ENCODE assay signal across 8 cellular contexts in genomic region chr16:2904922-2905240, GRCh38. TPM values are rescaled to one million over a fixed set of nuclear protein-coding genes. Genes with fewer than 3 reads are reported as not detected.
DNase-seq lines count a peak whose midpoint lies in the region; ATAC-seq and TF ChIP-seq lines count a peak whose summit lies in the region.

No MANE protein-coding gene starts in this region.

- no peaks in the 10 kb centered on the region for H3K27me3 Mint-ChIP-seq in chondrocyte (ENCODE audit: low read depth)

- H3K27me3 ChIP-seq in cardiac muscle cell, result no peaks in the 10 kb centered on the region
- H3K27me3 ChIP-seq in Karpas-422 (ENCODE audit: low read length), result no peaks in the 10 kb centered on the region
- H3K27me3 ChIP-seq in muscle layer of duodenum (ENCODE audit: low read depth, low read length), result no peaks in the 10 kb centered on the region

- H3K4me1 Mint-ChIP-seq in chondrocyte (ENCODE audit: low read depth), result peaks cover 25% of the 10 kb centered on the region

- H3K9me3 Mint-ChIP-seq in chondrocyte (ENCODE audit: low read depth), result no peaks in the 10 kb centered on the region

- H3K27ac ChIP-seq in cardiac muscle cell, result peak overlapping the region; percentile 76
- peak overlapping the region; percentile 77 for H3K27ac ChIP-seq in Karpas-422 (ENCODE audit: low read length)
- H3K27ac ChIP-seq in muscle layer of duodenum (ENCODE audit: low read length), result peak overlapping the region; percentile 82

- H3K9me3 ChIP-seq in cardiac muscle cell (ENCODE audit: low read depth), result no peaks in the 10 kb centered on the region
- no peaks in the 10 kb centered on the region for H3K9me3 ChIP-seq in Karpas-422 (ENCODE audit: low read length)
- no peaks in the 10 kb centered on the region for H3K9me3 ChIP-seq in muscle layer of duodenum (ENCODE audit: control insufficient read depth in 1 of 2, low read length in 2 of 2)

- TF ChIP-seq CTCF in cardiac muscle cell (IDR thresholded peaks at IDR 0.05; ENCODE audit: low read depth, low read length), result no peak
- no peak for TF ChIP-seq CTCF in chondrocyte (IDR thresholded peaks at IDR 0.05)

- H3K36me3 ChIP-seq in cardiac muscle cell (no peaks in the 10 kb centered on the region), Karpas-422 (ENCODE audit: insufficient read depth, low read length) (no peaks in the 10 kb centered on the region), muscle layer of duodenum (ENCODE audit: control insufficient read depth in 1 of 2, insufficient read depth in 2 of 2, low read length in 2 of 2) (no peaks in the 10 kb centered on the region)

- no peak for ATAC-seq in left ventricle myocardium superior
- no peak for ATAC-seq in HG03378 (IDR thresholded peaks at IDR 0.05; ENCODE audit: unreplicated experiment)

- H3K36me3 Mint-ChIP-seq in chondrocyte (ENCODE audit: low read depth), result no peaks in the 10 kb centered on the region

- H3K4me3 ChIP-seq in cardiac muscle cell (peak overlapping the region; percentile 88), Karpas-422 (ENCODE audit: low read length) (peak overlapping the region; percentile 76), muscle layer of duodenum (ENCODE audit: low read depth in 1 of 2, low read length in 2 of 2) (peak overlapping the region; percentile 86 to 92)

- DNase-seq in cardiac muscle cell (ENCODE audit: low read depth in 1 of 2, low spot score in 1 of 2), result no peak
- no peak for DNase-seq in left ventricle myocardium superior
- DNase-seq in Karpas-422, result no peak
- DNase-seq in chondrocyte (ENCODE audit: low spot score), result no peak
- no peak for DNase-seq in central memory CD4-positive, alpha-beta T cell
- no peak for DNase-seq in iPS-NIHi11 (ENCODE audit: low spot score)

- H3K79me2 ChIP-seq in Karpas-422 (ENCODE audit: low read length), result no peaks in the 10 kb centered on the region

- no peak overlapping the region for H2AFZ ChIP-seq in Karpas-422 (ENCODE audit: low read length)

- H4K20me1 ChIP-seq in Karpas-422 (ENCODE audit: insufficient read depth, low read depth, low read length), result no peaks in the 10 kb centered on the region

- H3K9me2 ChIP-seq in Karpas-422 (replicated peaks; ENCODE audit: insufficient read depth, low read length), result no peaks in the 10 kb centered on the region

- H3K4me2 ChIP-seq in Karpas-422 (ENCODE audit: low read depth, low read length, poor library complexity, severe bottlenecking), result peak overlapping the region; percentile 90

- H3K9ac ChIP-seq in Karpas-422 (ENCODE audit: low read length), result peak overlapping the region; percentile 91

- H3K4me1 ChIP-seq in cardiac muscle cell (ENCODE audit: low read depth), result peaks cover 6% of the 10 kb centered on the region
- peaks cover 14% of the 10 kb centered on the region for H3K4me1 ChIP-seq in Karpas-422 (ENCODE audit: low read length)
- peaks cover 3 to 4% of the 10 kb centered on the region in 2 donors for H3K4me1 ChIP-seq in muscle layer of duodenum (ENCODE audit: control insufficient read depth in 1 of 2, insufficient read depth in 2 of 2, low read length in 2 of 2)

- peak overlapping the region; percentile 91 for H3K27ac Mint-ChIP-seq in chondrocyte (ENCODE audit: unreplicated experiment)

- intact Hi-C loops in left ventricle myocardium superior (cut with micrococcal nuclease), result no loop called here

- H3K4me3 Mint-ChIP-seq in chondrocyte (ENCODE audit: unreplicated experiment), result peak overlapping the region; percentile 88

RNA-seq across cellular contexts. Expression of gene FLYWCH1, which starts 6.8 kb away (rescaled TPM):
- total RNA-seq in cardiac muscle cell, result 33.2 and 58.7 TPM in 2 replicates
- 34.7 and 41.1 TPM in 2 replicates for polyA plus RNA-seq in cardiac muscle cell
- 36.1 TPM for total RNA-seq in left ventricle myocardium superior
- 11.0 and 22.7 TPM in 2 replicates for total RNA-seq in Karpas-422 (2014; rRNA removed; shearing (Covaris generic); ENCODE audit: low replicate concordance)
- 36.1 to 47.1 TPM (median 38.6 TPM) in 3 replicates for total RNA-seq in chondrocyte

RNA-seq across cellular contexts. Expression of gene FLYWCH2, which starts 21.9 kb away (rescaled TPM):
- total RNA-seq in cardiac muscle cell, result 134 and 148 TPM in 2 replicates
- 59.2 and 66.1 TPM in 2 replicates for polyA plus RNA-seq in cardiac muscle cell
- 28.6 TPM for total RNA-seq in left ventricle myocardium superior
- total RNA-seq in Karpas-422 (2014; rRNA removed; shearing (Covaris generic); ENCODE audit: low replicate concordance), result 63.5 and 85.1 TPM in 2 replicates
- total RNA-seq in chondrocyte, result 33.4 to 43.1 TPM (median 34.7 TPM) in 3 replicates

RNA-seq across cellular contexts. Expression of gene PRSS22, which starts 46.9 kb away (rescaled TPM):
- total RNA-seq in cardiac muscle cell, result not detected in 2 replicates
- polyA plus RNA-seq in cardiac muscle cell, result not detected in 2 replicates
- not detected for total RNA-seq in left ventricle myocardium superior
- not detected in 2 replicates for total RNA-seq in Karpas-422 (2014; rRNA removed; shearing (Covaris generic); ENCODE audit: low replicate concordance)
- total RNA-seq in chondrocyte, result not detected in 3 replicates

RNA-seq across cellular contexts. Expression of gene KREMEN2, which starts 59.2 kb away (rescaled TPM):
- total RNA-seq in cardiac muscle cell (2.6 and 3.9 TPM in 2 replicates), left ventricle myocardium superior (not detected), chondrocyte (not detected in 3 replicates)
- polyA plus RNA-seq in cardiac muscle cell, result 1.3 and 2.5 TPM in 2 replicates
- total RNA-seq in Karpas-422 (2014; rRNA removed; shearing (Covaris generic); ENCODE audit: low replicate concordance), result 3.4 and 8.5 TPM in 2 replicates
